17 cellular contexts compared by ENCODE assay signal in genomic region chr4:22063613-22064012, GRCh38.
DNase-seq lines count a peak whose midpoint lies in the region; ATAC-seq and TF ChIP-seq lines count a peak whose summit lies in the region.
"Had no signal": no experiment of that assay in that cellular context is flagged by ENCODE, and none has a peak within 500 bp of the region (broad histone marks: within the 10 kb centered on the region; RNA-seq: fewer than 3 reads in every experiment).

No MANE protein-coding gene starts in this region.

- no peak overlapping the region for H3K27ac Mint-ChIP-seq in stimulated activated memory B cell treated with anti-CD40 and anti-IgM and Interleukin-4, amounts not matched to agents 10 μg/mL and 1 μg/mL and 100 μg/mL, for 72 hours
- H3K27ac Mint-ChIP-seq in natural killer cell treated with Interleukin-12 subunit alpha and Interleukin-12 subunit beta and Interleukin-15 and Interleukin-18, amount 100 ng/mL, for 72 hours, result no peak overlapping the region
- H3K27ac Mint-ChIP-seq: CD4-positive, alpha-beta memory T cell; GM23338; H9 had no signal

- peaks cover 5% of the 10 kb centered on the region for H3K9me3 Mint-ChIP-seq in stimulated activated memory B cell treated with anti-CD40 and anti-IgM and Interleukin-4, amounts not matched to agents 10 μg/mL and 1 μg/mL and 100 μg/mL, for 72 hours
- peaks cover 10% of the 10 kb centered on the region for H3K9me3 Mint-ChIP-seq in natural killer cell treated with Interleukin-12 subunit alpha and Interleukin-12 subunit beta and Interleukin-15 and Interleukin-18, amount 100 ng/mL, for 72 hours
- H3K9me3 Mint-ChIP-seq: GM23338, H9 had no signal

- H3K27me3 ChIP-seq in adipocyte (replicated peaks; ENCODE audit: control insufficient read depth, insufficient read depth, low read length), result no peaks in the 10 kb centered on the region

- H3K4me3 Mint-ChIP-seq in stimulated activated memory B cell treated with anti-CD40 and anti-IgM and Interleukin-4, amounts not matched to agents 10 μg/mL and 1 μg/mL and 100 μg/mL, for 72 hours, result no peak overlapping the region
- H3K4me3 Mint-ChIP-seq in natural killer cell treated with Interleukin-12 subunit alpha and Interleukin-12 subunit beta and Interleukin-15 and Interleukin-18, amount 100 ng/mL, for 72 hours, result no peak overlapping the region
- H3K4me3 Mint-ChIP-seq: CD4-positive, alpha-beta memory T cell; GM23338; H9 had no signal

- H3K36me3 ChIP-seq in adipocyte (ENCODE audit: control insufficient read depth, insufficient read depth, low read length, severe bottlenecking), result no peaks in the 10 kb centered on the region

- H3K9me3 ChIP-seq in adipocyte (ENCODE audit: control insufficient read depth, low read length), result no peaks in the 10 kb centered on the region
- H3K9me3 ChIP-seq: Caco-2 had no signal

- H3K36me3 Mint-ChIP-seq in stimulated activated memory B cell treated with anti-CD40 and anti-IgM and Interleukin-4, amounts not matched to agents 10 μg/mL and 1 μg/mL and 100 μg/mL, for 72 hours, result no peaks in the 10 kb centered on the region
- peaks cover 5% of the 10 kb centered on the region for H3K36me3 Mint-ChIP-seq in natural killer cell treated with Interleukin-12 subunit alpha and Interleukin-12 subunit beta and Interleukin-15 and Interleukin-18, amount 100 ng/mL, for 72 hours
- H3K36me3 Mint-ChIP-seq: CD4-positive, alpha-beta memory T cell had no signal

- no peak for ATAC-seq in HG02870 (IDR thresholded peaks at IDR 0.05; ENCODE audit: unreplicated experiment)
- no peak for ATAC-seq in stimulated activated memory B cell treated with anti-CD40 and anti-IgM and Interleukin-4, amounts not matched to agents 10 μg/mL and 1 μg/mL and 100 μg/mL, for 72 hours
- ATAC-seq in natural killer cell treated with Interleukin-12 subunit alpha and Interleukin-12 subunit beta and Interleukin-15 and Interleukin-18, amount 100 ng/mL, for 72 hours, result no peak
- ATAC-seq: GM23338, HCT116 had no signal

- TF ChIP-seq CTCF in fibroblast of mammary gland (conservative IDR thresholded peaks at IDR 0.05; ENCODE audit: control insufficient read depth, insufficient read depth, low read depth, low read length), result no peak

- H3K9ac ChIP-seq in adipocyte (ENCODE audit: low read length), result no peak overlapping the region

- no peaks in the 10 kb centered on the region for H3K27me3 Mint-ChIP-seq in stimulated activated memory B cell treated with anti-CD40 and anti-IgM and Interleukin-4, amounts not matched to agents 10 μg/mL and 1 μg/mL and 100 μg/mL, for 72 hours
- no peaks in the 10 kb centered on the region for H3K27me3 Mint-ChIP-seq in natural killer cell treated with Interleukin-12 subunit alpha and Interleukin-12 subunit beta and Interleukin-15 and Interleukin-18, amount 100 ng/mL, for 72 hours
- H3K27me3 Mint-ChIP-seq: CD4-positive, alpha-beta memory T cell had no signal

- H3K4me1 ChIP-seq in adipocyte (ENCODE audit: control insufficient read depth, insufficient read depth, low read length), result no peaks in the 10 kb centered on the region
- H3K4me1 ChIP-seq: Caco-2 had no signal

- DNase-seq in DMS53 (lab: John Stamatoyannopoulos, UW) (peak; percentile 50), DMS53 treated with DMSO at 0.1 percent for 48 hours (lab: John Stamatoyannopoulos, UW; ENCODE audit: unreplicated experiment) (peak; percentile 45), adipocyte (ENCODE audit: low read depth) (peak; percentile 10), fibroblast of mammary gland (ENCODE audit: low read depth) (peak; percentile 9), activated T-cell treated with anti-CD3 and anti-CD28 coated beads for 4 hours (no peak)
- DNase-seq in natural killer cell treated with Interleukin-12 subunit alpha and Interleukin-12 subunit beta and Interleukin-15 and Interleukin-18, amount 100 ng/mL, for 72 hours (ENCODE audit: low spot score), result no peak
- DNase-seq: C1 segment of cervical spinal cord; Caco-2; CD4-positive, alpha-beta memory T cell; DMS153; DMS79 treated with DMSO at 0.1 percent for 48 hours; GF-D8; H9 had no signal

- H3K4me3 ChIP-seq in adipocyte (ENCODE audit: low read length), result no peak overlapping the region
- H3K4me3 ChIP-seq in fibroblast of mammary gland (ENCODE audit: control insufficient read depth, low read depth, low read length), result no peak overlapping the region
- H3K4me3 ChIP-seq: GM23338 had no signal

- H3K4me1 Mint-ChIP-seq in stimulated activated memory B cell treated with anti-CD40 and anti-IgM and Interleukin-4, amounts not matched to agents 10 μg/mL and 1 μg/mL and 100 μg/mL, for 72 hours, result no peaks in the 10 kb centered on the region
- no peaks in the 10 kb centered on the region for H3K4me1 Mint-ChIP-seq in natural killer cell treated with Interleukin-12 subunit alpha and Interleukin-12 subunit beta and Interleukin-15 and Interleukin-18, amount 100 ng/mL, for 72 hours (ENCODE audit: low read depth in 2 of 2)
- H3K4me1 Mint-ChIP-seq: CD4-positive, alpha-beta memory T cell; GM23338; H9 had no signal

Comparison
In these comparisons a context has a peak if more than half of its experiments do, and no peak if none do; other contexts are left out.
1. DNase-seq: peak in DMS53 (single experiment), DMS53 treated with DMSO at 0.1 percent for 48 hours (single experiment), adipocyte (single experiment) and fibroblast of mammary gland (single experiment); none in activated T-cell treated with anti-CD3 and anti-CD28 coated beads for 4 hours (single experiment) and natural killer cell treated with Interleukin-12 subunit alpha and Interleukin-12 subunit beta and Interleukin-15 and Interleukin-18, amount 100 ng/mL, for 72 hours (single experiment).